8 cellular contexts compared by ENCODE assay signal in genomic region chr12:57726151-57726883, GRCh38. TPM values are rescaled to one million over a fixed set of nuclear protein-coding genes. Genes with fewer than 3 reads are reported as not detected.
DNase-seq lines count a peak whose midpoint lies in the region; ATAC-seq and TF ChIP-seq lines count a peak whose summit lies in the region.

No MANE protein-coding gene starts in this region.

- H3K36me3 ChIP-seq in naive thymus-derived CD4-positive, alpha-beta T cell (ENCODE audit: control insufficient read depth in 2 of 3, insufficient read depth in 3 of 3, low read length in 3 of 3): peaks cover 14 to 57% (median 32%) of the 10 kb centered on the region in 3 experiments

- no peaks in the 10 kb centered on the region for H3K27me3 Mint-ChIP-seq in naive thymus-derived CD4-positive, alpha-beta T cell

- H3K4me3 ChIP-seq in fibroblast of pulmonary artery (replicated peaks; ENCODE audit: low read depth, low read length): peak overlapping the region; percentile 83
- H3K4me3 ChIP-seq in naive thymus-derived CD4-positive, alpha-beta T cell (ENCODE audit: low read length): no peak overlapping the region

- H3K9me3 ChIP-seq in naive thymus-derived CD4-positive, alpha-beta T cell (ENCODE audit: control insufficient read depth in 2 of 3, low read length in 3 of 3): no peaks in the 10 kb centered on the region

- peak; percentile 14 for DNase-seq in activated naive CD4-positive, alpha-beta T cell treated with Interleukin-2 at 50 U/mL for 16 hours
- no peak for DNase-seq in activated naive CD4-positive, alpha-beta T cell treated with anti-CD3 and anti-CD28 coated beads, Interleukin-2, amount 50 U/mL, for 16 hours
- peak; percentile 83 to 86 for DNase-seq in NCI-H1930 (lab: John Stamatoyannopoulos, UW)
- DNase-seq in activated CD4-positive, alpha-beta T cell treated with anti-CD3 and anti-CD28 coated beads, Interleukin-2, amount 50 U/mL, for 48 hours: peak; percentile 27 to 32
- DNase-seq in fibroblast of pulmonary artery (ENCODE audit: low read depth): peak; percentile 80
- DNase-seq in naive thymus-derived CD4-positive, alpha-beta T cell: peak in 2 of 9 donors; percentile 11 to 32

- TF ChIP-seq CTCF in fibroblast of pulmonary artery (IDR thresholded peaks at IDR 0.05; ENCODE audit: low read length, missing control alignments): peak; percentile 81

- POLR2A ChIA-PET in naive thymus-derived CD4-positive, alpha-beta T cell (lab: Charles Lee): interaction anchor here (0.8 kb wide), 1 partner anchor 13 kb away, joined by 3 read pairs; no protein-coding TSS in a partner anchor

- ATAC-seq in naive thymus-derived CD4-positive, alpha-beta T cell: peak; percentile 69
- ATAC-seq in GM18498 (IDR thresholded peaks at IDR 0.05; ENCODE audit: unreplicated experiment): no peak
- ATAC-seq in HG03442 (IDR thresholded peaks at IDR 0.05; ENCODE audit: unreplicated experiment): no peak

- peaks cover under 1 to 36% (median 16%) of the 10 kb centered on the region in 5 donors for H3K36me3 Mint-ChIP-seq in naive thymus-derived CD4-positive, alpha-beta T cell

- intact Hi-C loops in naive thymus-derived CD4-positive, alpha-beta T cell (cut with micrococcal nuclease): loop anchor here in 1 of 2 donors (2.0 kb wide), 1 partner anchor 14 kb away; no protein-coding TSS in a partner anchor

- no peaks in the 10 kb centered on the region for H3K4me1 ChIP-seq in naive thymus-derived CD4-positive, alpha-beta T cell (ENCODE audit: control insufficient read depth in 2 of 2, insufficient read depth in 2 of 2, low read length in 2 of 2)

- H3K9me3 Mint-ChIP-seq in naive thymus-derived CD4-positive, alpha-beta T cell: peaks cover 0 to 1% (median 0%) of the 10 kb centered on the region in 11 donors

- H3K4me3 Mint-ChIP-seq in naive thymus-derived CD4-positive, alpha-beta T cell: peak overlapping the region in 2 of 10 donors; percentile 29 to 58

- H3K27ac ChIP-seq in naive thymus-derived CD4-positive, alpha-beta T cell (ENCODE audit: low read depth, low read length): peak overlapping the region; percentile 21

- H3K4me1 Mint-ChIP-seq in naive thymus-derived CD4-positive, alpha-beta T cell: peaks cover 13 to 28% (median 17%) of the 10 kb centered on the region in 7 donors

- CTCF ChIA-PET in naive thymus-derived CD4-positive, alpha-beta T cell (lab: Charles Lee): no interaction called here

- H3K27ac Mint-ChIP-seq in naive thymus-derived CD4-positive, alpha-beta T cell: peak overlapping the region in 3 of 9 donors; percentile 26 to 67 (median 67)

- H3K27me3 ChIP-seq in naive thymus-derived CD4-positive, alpha-beta T cell (ENCODE audit: control insufficient read depth in 2 of 2, insufficient read depth in 2 of 2, low read length in 2 of 2): no peaks in the 10 kb centered on the region

RNA-seq across cellular contexts. Expression of gene AGAP2, which starts 12.2 kb away (rescaled TPM):
- total RNA-seq in naive thymus-derived CD4-positive, alpha-beta T cell: 10 to 100 TPM; 33.9 to 66.7 (median 60.4) TPM
- polyA plus RNA-seq in naive thymus-derived CD4-positive, alpha-beta T cell: 1 to 10 TPM; 3.0 to 6.0 TPM

RNA-seq across cellular contexts. Expression of gene TSPAN31, which starts 18.5 kb away (rescaled TPM):
- total RNA-seq in naive thymus-derived CD4-positive, alpha-beta T cell: 10 to 100 TPM; 12.3 to 23.9 (median 20.3) TPM
- polyA plus RNA-seq in naive thymus-derived CD4-positive, alpha-beta T cell: 10 to 100 TPM; 50.1 to 50.5 TPM

RNA-seq across cellular contexts. Expression of gene CDK4, which starts 25.8 kb away (rescaled TPM):
- 100 to 1,000 TPM in 1 of 5 experiments, 10 to 100 TPM in 4; 23.8 to 108 (median 42.9) TPM for total RNA-seq in naive thymus-derived CD4-positive, alpha-beta T cell
- polyA plus RNA-seq in naive thymus-derived CD4-positive, alpha-beta T cell: 100 to 1,000 TPM in 1 of 2 donors, 10 to 100 TPM in 1; 77.6 to 105 TPM

RNA-seq across cellular contexts. Expression of gene MARCHF9, which starts 28.6 kb away (rescaled TPM):
- total RNA-seq in naive thymus-derived CD4-positive, alpha-beta T cell: 10 to 100 TPM; 27.8 to 61.7 (median 44.4) TPM
- polyA plus RNA-seq in naive thymus-derived CD4-positive, alpha-beta T cell: 1 to 10 TPM; 3.2 to 6.6 TPM

RNA-seq across cellular contexts. Expression of gene OS9, which starts 32.4 kb away (rescaled TPM):
- total RNA-seq in naive thymus-derived CD4-positive, alpha-beta T cell: 100 to 1,000 TPM; 139 to 175 (median 171) TPM
- polyA plus RNA-seq in naive thymus-derived CD4-positive, alpha-beta T cell: 10 to 100 TPM; 59.5 to 70.6 TPM
